In genomic region chr9:2620876-2621677, GRCh38 we compare ENCODE assay signal across 8 cellular contexts.
A peak's percentile ranks its signal among the peaks of the same experiment; 100 is the strongest.
DNase-seq lines count a peak whose midpoint lies in the region; TF ChIP-seq lines count a peak whose summit lies in the region.

No MANE protein-coding gene starts in this region.

- in situ Hi-C loops in astrocyte of the cerebellum (cut with HindIII; ENCODE audit: low sequenced_read_pairs), result no loop called here

- no peak for TF ChIP-seq CTCF in HFF-Myc (IDR thresholded peaks at IDR 0.05; ENCODE audit: low read depth, low read length, missing control alignments)
- peak; percentile 1 for TF ChIP-seq CTCF in NB4 (IDR thresholded peaks at IDR 0.05; ENCODE audit: low read depth, low read length)
- peak; percentile 23 for TF ChIP-seq CTCF in astrocyte of the cerebellum (IDR thresholded peaks at IDR 0.05; ENCODE audit: low read depth, low read length, missing control alignments)

- H3K9ac ChIP-seq in SK-N-MC (ENCODE audit: insufficient read length) (peak overlapping the region; percentile 43), rectal smooth muscle tissue (ENCODE audit: low read length) (no peak overlapping the region)

- H3K27ac ChIP-seq in SK-N-MC (no peak overlapping the region), rectal smooth muscle tissue (ENCODE audit: low read depth, low read length) (no peak overlapping the region)

- no peaks in the 10 kb centered on the region for H3K36me3 ChIP-seq in SK-N-MC (ENCODE audit: insufficient read depth, low read length)
- no peaks in the 10 kb centered on the region for H3K36me3 ChIP-seq in rectal smooth muscle tissue (ENCODE audit: control insufficient read depth, insufficient read depth, low read length)

- H3K27me3 ChIP-seq in rectal smooth muscle tissue (ENCODE audit: control insufficient read depth, insufficient read depth, low read length), result no peaks in the 10 kb centered on the region

- DNase-seq in ELF-1 (ENCODE audit: low read depth, low spot score) (peak; percentile 85), HFF-Myc (ENCODE audit: extremely low read depth, low read depth) (peak; percentile 12), NB4 (ENCODE audit: low read depth) (peak; percentile 92), SK-N-MC (ENCODE audit: low read depth, low spot score) (peak; percentile 14), astrocyte of the cerebellum (ENCODE audit: low read depth) (peak; percentile 31), hypothalamus (lab: John Stamatoyannopoulos, UW) (peak in 44 of 51 donors; percentile 20 to 87 (median 61)), NK-92 (lab: John Stamatoyannopoulos, UW; ENCODE audit: unreplicated experiment) (no peak)

- H3K4me1 ChIP-seq in rectal smooth muscle tissue (ENCODE audit: control insufficient read depth, insufficient read depth, low read length), result peaks cover 5% of the 10 kb centered on the region

- TF ChIP-seq POLR2A in NB4 (IDR thresholded peaks at IDR 0.05; ENCODE audit: extremely low read depth, insufficient read length), result peak; percentile 57

- H3K9me3 ChIP-seq in SK-N-MC (ENCODE audit: low read depth, low read length), result no peaks in the 10 kb centered on the region

- H3K4me3 ChIP-seq in HFF-Myc (replicated peaks; ENCODE audit: low read depth, low read length), result peak overlapping the region; percentile 34
- peak overlapping the region; percentile 37 for H3K4me3 ChIP-seq in NB4 (ENCODE audit: low read depth, low read length)
- peak overlapping the region; percentile 92 for H3K4me3 ChIP-seq in SK-N-MC
- H3K4me3 ChIP-seq in astrocyte of the cerebellum (ENCODE audit: low read depth, low read length), result peak overlapping the region; percentile 65
- H3K4me3 ChIP-seq in rectal smooth muscle tissue (ENCODE audit: low read length), result peak overlapping the region; percentile 59

Comparison
In these comparisons a context has a peak if more than half of its experiments do, and no peak if none do; other contexts are left out.
1. H3K4me3 ChIP-seq: peak in every context shown above with its lines; median percentile 92 in SK-N-MC; 65 in astrocyte of the cerebellum; 59 in rectal smooth muscle tissue; 37 in NB4; 34 in HFF-Myc.